ENCODE assay signal across 24 cellular contexts in the genomic region with DNA sequence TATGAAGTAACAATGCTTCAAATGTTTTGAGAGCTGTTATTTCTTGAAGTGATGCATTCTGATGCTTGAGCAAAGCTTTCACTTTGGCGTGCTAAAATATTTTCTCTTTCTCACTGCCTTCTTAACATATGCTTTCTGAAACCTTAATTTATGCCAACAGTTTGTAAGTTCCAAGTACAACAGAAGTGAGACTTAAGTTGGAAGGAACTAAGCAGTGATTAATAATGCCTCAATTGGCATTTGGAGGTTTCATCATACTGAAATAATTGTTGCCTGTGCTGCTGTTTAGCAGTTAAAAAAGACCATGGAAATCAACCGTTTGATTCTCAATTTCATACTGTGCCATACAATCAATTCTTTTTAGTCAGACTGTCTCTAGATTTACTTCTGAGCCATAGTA.
"Had no signal": no experiment of that assay in that cellular context is flagged by ENCODE, and none has a peak within 500 bp of the region (broad histone marks: within the 10 kb centered on the region; RNA-seq: fewer than 3 reads in every experiment).

No MANE protein-coding gene starts in this region.

- ATAC-seq: activated CD4-positive, CD25-positive, alpha-beta regulatory T cell treated with anti-CD3 and anti-CD28 coated beads, Interleukin-2, amount 50 U/mL, for 24 hours; activated naive CD8-positive, alpha-beta T cell treated with anti-CD3 and anti-CD28 coated beads, Interleukin-2, amount 50 U/mL, for 24 hours; left lung; stimulated activated naive B cell treated with anti-CD40 and anti-IgM and Interleukin-4, amounts not matched to agents 10 μg/mL and 1 μg/mL and 100 μg/mL, for 72 hours had no signal

- H3K4me1 ChIP-seq: left lung, sigmoid colon, testis, uterus had no signal

- H3K9me3 ChIP-seq: left lung, sigmoid colon, testis, uterus had no signal

- H3K27ac ChIP-seq: hepatocyte, left lung, sigmoid colon, testis, uterus, VCaP had no signal

- H3K27me3 ChIP-seq: hepatocyte, left lung, sigmoid colon, testis, uterus had no signal

- H3K4me3 ChIP-seq: hepatocyte, left lung, lung, sigmoid colon, testis, uterus had no signal

- H3K36me3 ChIP-seq: left lung, sigmoid colon, uterus had no signal

- DNase-seq: activated CD4-positive, alpha-beta memory T cell treated with anti-CD3 and anti-CD28 coated beads, Interleukin-2, amount 10 ng/mL, durations not matched to agents 7 days and 5 days; activated CD4-positive, alpha-beta T cell treated with anti-CD3 and anti-CD28 coated beads, Interleukin-2, amount 10 ng/mL, durations not matched to agents 24 days and 14 days; activated gamma-delta T cell; activated naive CD4-positive, alpha-beta T cell treated with anti-CD3 and anti-CD28 coated beads, Interleukin-2, amount 50 U/mL, for 16 hours; activated naive CD8-positive, alpha-beta T cell treated with anti-CD3 and anti-CD28 coated beads, Interleukin-2, amount 50 U/mL, for 24 hours; activated T-cell treated with anti-CD3 and anti-CD28 coated beads for 4 hours; cortex of kidney; endodermal cell; glutamatergic neuron; immature natural killer cell; kidney glomerular epithelial cell; left lung; naive B cell; sigmoid colon; stimulated activated CD4-positive, alpha-beta T cell treated with anti-CD3 and anti-CD28 coated beads, Interleukin-2, amount 100 ng/mL, for 48 hours; stimulated activated CD8-positive, alpha-beta memory T cell treated with anti-CD3 and anti-CD28 coated beads, Interleukin-4, amount 100 ng/mL, for 48 hours; stimulated activated naive B cell treated with anti-CD40 and anti-IgM and Interleukin-4, amounts not matched to agents 10 μg/mL and 1 μg/mL and 100 μg/mL, for 72 hours; testis; trophoblast cell; uterus had no signal
